In genomic region chr15:48717458-48717857, GRCh38 we compare ENCODE assay signal across 20 cellular contexts.
A peak's percentile ranks its signal among the peaks of the same experiment; 100 is the strongest.
DNase-seq lines count a peak whose midpoint lies in the region; ATAC-seq, FAIRE-seq and TF ChIP-seq lines count a peak whose summit lies in the region.
"Had no signal": no experiment of that assay in that cellular context is flagged by ENCODE, and none has a peak within 500 bp of the region (broad histone marks: within the 10 kb centered on the region; RNA-seq: fewer than 3 reads in every experiment).

No MANE protein-coding gene starts in this region.

- no peak overlapping the region for H3K4me3 Mint-ChIP-seq in CD8-positive, alpha-beta memory T cell
- H3K4me3 Mint-ChIP-seq: activated CD8-positive, alpha-beta T cell treated with anti-CD3 and anti-CD28 coated beads for 36 hours; activated naive CD8-positive, alpha-beta T cell treated with anti-CD3 and anti-CD28 coated beads for 36 hours; central memory CD8-positive, alpha-beta T cell; neural crest cell had no signal

- no peaks in the 10 kb centered on the region for H3K27me3 Mint-ChIP-seq in CD8-positive, alpha-beta memory T cell
- H3K27me3 Mint-ChIP-seq: activated CD8-positive, alpha-beta T cell treated with anti-CD3 and anti-CD28 coated beads for 36 hours; activated naive CD8-positive, alpha-beta T cell treated with anti-CD3 and anti-CD28 coated beads for 36 hours; central memory CD8-positive, alpha-beta T cell had no signal

- H3K27me3 ChIP-seq in liver (ENCODE audit: control insufficient read depth in 4 of 4, insufficient read depth in 4 of 4, low read length in 3 of 4), result no peaks in the 10 kb centered on the region
- H3K27me3 ChIP-seq in HepG2 (ENCODE audit: control insufficient read depth in 1 of 2, insufficient read depth in 2 of 2, low read length in 2 of 2), result no peaks in the 10 kb centered on the region
- no peaks in the 10 kb centered on the region for H3K27me3 ChIP-seq in esophagus muscularis mucosa
- H3K27me3 ChIP-seq in CD8-positive, alpha-beta memory T cell (ENCODE audit: insufficient read depth, low read length, poor library complexity, severe bottlenecking), result no peaks in the 10 kb centered on the region
- H3K27me3 ChIP-seq: right atrium auricular region, vagina had no signal

- peak; percentile 65 to 67 for TF ChIP-seq RAD21 in liver (IDR thresholded peaks at IDR 0.05)
- no peak for TF ChIP-seq RAD21 in HepG2 (CRISPR knock-in tag; IDR thresholded peaks at IDR 0.05)

- H3K27ac ChIP-seq in liver (ENCODE audit: low read depth in 1 of 2, low read length in 2 of 2), result no peak overlapping the region
- H3K27ac ChIP-seq in HepG2 (ENCODE audit: extremely low read length, insufficient read depth, low read length), result no peak overlapping the region
- no peak overlapping the region for H3K27ac ChIP-seq in esophagus muscularis mucosa (replicated peaks in 1 of 4)
- no peak overlapping the region for H3K27ac ChIP-seq in CD8-positive, alpha-beta memory T cell (ENCODE audit: low read depth, low read length)
- H3K27ac ChIP-seq: right atrium auricular region, vagina had no signal

- ATAC-seq in HepG2 (no peak), SK-N-SH treated with all-trans-retinoic acid at 6 μM for 48 hours (peak; percentile 50; the same call in 1 of the 3 replicates), GM18868 (IDR thresholded peaks at IDR 0.05; ENCODE audit: unreplicated experiment) (no peak)
- ATAC-seq: activated CD8-positive, alpha-beta T cell treated with anti-CD3 and anti-CD28 coated beads for 36 hours had no signal

- FAIRE-seq in HepG2 (lab: Jason Lieb, UNC), result no peak
- FAIRE-seq: H1 had no signal

- intact Hi-C loops in HepG2 (cut with micrococcal nuclease; ENCODE audit: unreplicated experiment), result no loop called here
- intact Hi-C loops in esophagus muscularis mucosa (cut with DNase I), result no loop called here

- CTCF ChIA-PET in HepG2 (lab: Yijun Ruan, JAX; ENCODE audit: low intra/inter-chr PET ratio, low total read pairs), result no interaction called here
- CTCF ChIA-PET in GM10248 (lab: Yijun Ruan, JAX), result no interaction called here
- CTCF ChIA-PET in CD8-positive, alpha-beta memory T cell (lab: Charles Lee), result no interaction called here

- H3K4me1 Mint-ChIP-seq in CD8-positive, alpha-beta memory T cell, result no peaks in the 10 kb centered on the region
- H3K4me1 Mint-ChIP-seq: central memory CD8-positive, alpha-beta T cell; neural crest cell had no signal

- DNase-seq in HepG2 (ENCODE audit: low spot score) (no peak), esophagus muscularis mucosa (ENCODE audit: extremely low spot score) (no peak), GM10248 (ENCODE audit: extremely low spot score) (no peak)
- DNase-seq in CD8-positive, alpha-beta memory T cell, result no peak
- DNase-seq in activated CD4-positive, alpha-beta T cell treated with anti-CD3 and anti-CD28 coated beads for 48 hours, result no peak
- DNase-seq: activated CD8-positive, alpha-beta T cell treated with anti-CD3 and anti-CD28 coated beads for 36 hours; activated naive CD8-positive, alpha-beta T cell treated with anti-CD3 and anti-CD28 coated beads for 36 hours; activated T-cell treated with anti-CD3 and anti-CD28 coated beads, Interleukin-2, amount 50 U/mL, for 48 hours; Caco-2; GF-D8; NCI-H1417 treated with DMSO at 0.1 percent for 48 hours; NCI-H2227 treated with DMSO at 0.1 percent for 48 hours had no signal

- no peak overlapping the region for H3K27ac Mint-ChIP-seq in CD8-positive, alpha-beta memory T cell
- H3K27ac Mint-ChIP-seq: activated CD8-positive, alpha-beta T cell treated with anti-CD3 and anti-CD28 coated beads for 36 hours; activated naive CD8-positive, alpha-beta T cell treated with anti-CD3 and anti-CD28 coated beads for 36 hours had no signal

- no peaks in the 10 kb centered on the region for H4K20me1 ChIP-seq in HepG2 (ENCODE audit: insufficient read depth, low read length)

- no peak overlapping the region for H2AFZ ChIP-seq in HepG2 (ENCODE audit: low read length)

- H3K9me3 Mint-ChIP-seq in CD8-positive, alpha-beta memory T cell, result peaks cover 3 to 21% (median 16%) of the 10 kb centered on the region in 5 donors

- TF ChIP-seq EP300 in HepG2 (IDR thresholded peaks at IDR 0.05; ENCODE audit: low read depth in 2 of 2, low read length in 2 of 2), result no peak
- no peak for TF ChIP-seq EP300 in HepG2 (CRISPR knock-in tag; IDR thresholded peaks at IDR 0.05; ENCODE audit: borderline replicate concordance)
- TF ChIP-seq EP300 in esophagus muscularis mucosa (IDR thresholded peaks at IDR 0.05), result no peak

- H3K79me2 ChIP-seq in HepG2 (ENCODE audit: insufficient read depth, low read length), result no peaks in the 10 kb centered on the region

- H3K9ac ChIP-seq in liver (ENCODE audit: low read depth in 1 of 2, low read length in 2 of 2) (no peak overlapping the region), HepG2 (ENCODE audit: insufficient read depth, low read depth, low read length) (no peak overlapping the region)

- H3K4me2 ChIP-seq in HepG2 (ENCODE audit: low read depth, low read length), result no peak overlapping the region

- H3K4me1 ChIP-seq in liver (ENCODE audit: control insufficient read depth in 4 of 4, insufficient read depth in 4 of 4, low read length in 3 of 4) (no peaks in the 10 kb centered on the region), HepG2 (ENCODE audit: insufficient read depth, low read length) (peaks cover 12% of the 10 kb centered on the region), esophagus muscularis mucosa (peaks cover 0 to 16% (median 8%) of the 10 kb centered on the region in 4 donors)
- no peaks in the 10 kb centered on the region for H3K4me1 ChIP-seq in CD8-positive, alpha-beta memory T cell (ENCODE audit: insufficient read depth, low read length)
- H3K4me1 ChIP-seq: right atrium auricular region, vagina had no signal

- peaks cover 7 to 23% (median 11%) of the 10 kb centered on the region in 3 donors for H3K36me3 Mint-ChIP-seq in CD8-positive, alpha-beta memory T cell

- TF ChIP-seq CTCF in liver (IDR thresholded peaks at IDR 0.05; ENCODE audit: low read depth, low read length, missing input control) (peak; percentile 24), HepG2 (CRISPR knock-in tag; IDR thresholded peaks at IDR 0.05) (no peak), esophagus muscularis mucosa (IDR thresholded peaks at IDR 0.05) (peak in 2 of 3 experiments; percentile 15 to 23), GM10248 (IDR thresholded peaks at IDR 0.05; ENCODE audit: control extremely low read depth, extremely low read depth, low read depth, missing control alignments) (no peak)

- peaks cover 0 to 7% (median 3%) of the 10 kb centered on the region in 4 donors for H3K9me3 ChIP-seq in liver (ENCODE audit: control insufficient read depth in 4 of 4, low read length in 3 of 4)
- H3K9me3 ChIP-seq in HepG2 (ENCODE audit: low read length), result peaks cover 7% of the 10 kb centered on the region
- peaks cover 0 to 12% (median 2%) of the 10 kb centered on the region in 4 donors for H3K9me3 ChIP-seq in esophagus muscularis mucosa
- peaks cover 4% of the 10 kb centered on the region for H3K9me3 ChIP-seq in CD8-positive, alpha-beta memory T cell (ENCODE audit: low read length)

- BruUV-seq in HepG2 (replicated peaks; lab: Mats Ljungman, UMichigan), result no TSS peak

- TF ChIP-seq POLR2A in HepG2 (IDR thresholded peaks at IDR 0.05; ENCODE audit: insufficient read depth in 1 of 2, low read depth in 2 of 2, low read length in 2 of 2), result no peak
- no peak for TF ChIP-seq POLR2A in esophagus muscularis mucosa (IDR thresholded peaks at IDR 0.05; ENCODE audit: low read depth)

- in situ Hi-C loops in HepG2 (cut with HindIII; ENCODE audit: extremely low pct_ligation_motif_present, low pct_unique_long_range_greater_than_20kb), result no loop called here

- 94% methylated on average over 4 of the region's 4 CpGs for WGBS in liver
- WGBS in HepG2 (ENCODE audit: low lambda C conversion rate), result 92% methylated on average over 4 of the region's 4 CpGs
- WGBS in esophagus muscularis mucosa, result 96% methylated on average over 4 of the region's 4 CpGs

- no peaks in the 10 kb centered on the region for H3K36me3 ChIP-seq in liver (ENCODE audit: control insufficient read depth in 4 of 4, insufficient read depth in 3 of 4, low read depth in 1 of 4, low read length in 3 of 4)
- no peaks in the 10 kb centered on the region for H3K36me3 ChIP-seq in HepG2 (replicated peaks in 1 of 2; ENCODE audit: control insufficient read depth in 1 of 2, insufficient read depth in 2 of 2, low read length in 2 of 2)
- H3K36me3 ChIP-seq in esophagus muscularis mucosa, result no peaks in the 10 kb centered on the region
- no peaks in the 10 kb centered on the region for H3K36me3 ChIP-seq in CD8-positive, alpha-beta memory T cell (ENCODE audit: insufficient read depth, low read length)
- H3K36me3 ChIP-seq: right atrium auricular region, vagina had no signal

- H3K4me3 ChIP-seq in liver (ENCODE audit: low read depth in 1 of 3, low read length in 3 of 3) (no peak overlapping the region), HepG2 (replicated peaks in 1 of 3; ENCODE audit: insufficient read depth in 1 of 3, low read depth in 2 of 3, low read length in 3 of 3) (no peak overlapping the region), esophagus muscularis mucosa (no peak overlapping the region)
- no peak overlapping the region for H3K4me3 ChIP-seq in CD8-positive, alpha-beta memory T cell (ENCODE audit: low read length)
- H3K4me3 ChIP-seq: right atrium auricular region, vagina had no signal

- POLR2A ChIA-PET in HepG2 (lab: Yijun Ruan, JAX), result no interaction called here
- POLR2A ChIA-PET in GM10248 (lab: Yijun Ruan, JAX), result no interaction called here
- POLR2A ChIA-PET in CD8-positive, alpha-beta memory T cell (lab: Charles Lee), result no interaction called here

TF ChIP-seq in liver, 16 proteins besides CTCF, POLR2A, EP300 and RAD21:
- TF ChIP-seq, protein P1, sequence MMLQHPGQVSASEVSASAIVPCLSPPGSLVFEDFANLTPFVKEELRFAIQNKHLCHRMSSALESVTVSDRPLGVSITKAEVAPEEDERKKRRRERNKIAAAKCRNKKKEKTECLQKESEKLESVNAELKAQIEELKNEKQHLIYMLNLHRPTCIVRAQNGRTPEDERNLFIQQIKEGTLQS (IDR thresholded peaks at IDR 0.05), result no peak
- TF ChIP-seq JUND (IDR thresholded peaks at IDR 0.05), result no peak
TF ChIP-seq in liver: peak in this region for 0.

TF ChIP-seq in SK-N-SH treated with all-trans-retinoic acid at 6 μM for 48 hours, 23 proteins besides CTCF, POLR2A, EP300 and RAD21 (continues in another document):
- TF ChIP-seq, protein P2, sequence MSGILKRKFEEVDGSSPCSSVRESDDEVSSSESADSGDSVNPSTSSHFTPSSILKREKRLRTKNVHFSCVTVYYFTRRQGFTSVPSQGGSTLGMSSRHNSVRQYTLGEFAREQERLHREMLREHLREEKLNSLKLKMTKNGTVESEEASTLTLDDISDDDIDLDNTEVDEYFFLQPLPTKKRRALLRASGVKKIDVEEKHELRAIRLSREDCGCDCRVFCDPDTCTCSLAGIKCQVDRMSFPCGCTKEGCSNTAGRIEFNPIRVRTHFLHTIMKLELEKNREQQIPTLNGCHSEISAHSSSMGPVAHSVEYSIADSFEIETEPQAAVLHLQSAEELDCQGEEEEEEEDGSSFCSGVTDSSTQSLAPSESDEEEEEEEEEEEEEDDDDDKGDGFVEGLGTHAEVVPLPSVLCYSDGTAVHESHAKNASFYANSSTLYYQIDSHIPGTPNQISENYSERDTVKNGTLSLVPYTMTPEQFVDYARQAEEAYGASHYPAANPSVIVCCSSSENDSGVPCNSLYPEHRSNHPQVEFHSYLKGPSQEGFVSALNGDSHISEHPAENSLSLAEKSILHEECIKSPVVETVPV (CRISPR knock-in tag; IDR thresholded peaks at IDR 0.05), result no peak
- TF ChIP-seq GLIS3 (CRISPR knock-in tag; IDR thresholded peaks at IDR 0.05), result no peak
- no peak for TF ChIP-seq SNAI2 (CRISPR knock-in tag; IDR thresholded peaks at IDR 0.05)
- TF ChIP-seq CSDC2 (CRISPR knock-in tag; IDR thresholded peaks at IDR 0.05), result no peak

Comparison
In these comparisons a context has a peak if more than half of its experiments do, and no peak if none do; other contexts are left out.
1. CTCF ChIP-seq: peak in liver (single experiment) and esophagus muscularis mucosa (2 of 3); none in HepG2 (single experiment) and GM10248 (single experiment).